ENCODE assay signal across 27 cellular contexts in genomic region chr11:69569306-69570200, GRCh38.
"Had no signal": no experiment of that assay in that cellular context is flagged by ENCODE, and none has a peak within 500 bp of the region (broad histone marks: within the 10 kb centered on the region; RNA-seq: fewer than 3 reads in every experiment).

No MANE protein-coding gene starts in this region.

- ATAC-seq: activated CD8-positive, alpha-beta memory T cell treated with anti-CD3 and anti-CD28 coated beads, Interleukin-2, amount 10 ng/mL, durations not matched to agents 7 days and 5 days; activated naive CD4-positive, alpha-beta T cell treated with anti-CD3 and anti-CD28 coated beads, Interleukin-2, amount 50 U/mL, for 72 hours; activated naive CD8-positive, alpha-beta T cell treated with anti-CD3 and anti-CD28 coated beads, Interleukin-2, amount 50 U/mL, for 24 hours; body of pancreas; T-helper 17 cell had no signal

- H3K36me3 ChIP-seq: ascending aorta, Peyer's patch had no signal

- H3K9me3 ChIP-seq: ascending aorta, body of pancreas, Peyer's patch had no signal

- H3K27ac ChIP-seq: ascending aorta, body of pancreas, Peyer's patch had no signal

- H3K4me3 ChIP-seq: ascending aorta, body of pancreas, Peyer's patch had no signal

- H3K27me3 ChIP-seq: ascending aorta, body of pancreas, Peyer's patch had no signal

- DNase-seq: activated B cell treated with CpG ODN at 0.5 μM for 24 hours; activated CD4-positive, alpha-beta T cell treated with anti-CD3 and anti-CD28 coated beads for 1 hour; activated CD4-positive, alpha-beta T cell treated with anti-CD3 and anti-CD28 coated beads, Interleukin-2, amount 10 ng/mL, durations not matched to agents 24 days and 14 days; activated CD4-positive, alpha-beta T cell treated with anti-CD3 and anti-CD28 coated beads, Interleukin-2, amount 50 U/mL, for 48 hours; activated CD8-positive, alpha-beta memory T cell treated with anti-CD3 and anti-CD28 coated beads, Interleukin-2, amount 10 ng/mL, durations not matched to agents 7 days and 5 days; activated effector memory CD4-positive, alpha-beta T cell treated with Interleukin-2 at 50 U/mL for 16 hours; activated naive CD4-positive, alpha-beta T cell treated with Interleukin-2 at 50 U/mL for 16 hours; activated naive CD8-positive, alpha-beta T cell treated with anti-CD3 and anti-CD28 coated beads, Interleukin-2, amount 50 U/mL, for 24 hours; activated T-cell treated with anti-CD3 and anti-CD28 coated beads, Interleukin-2, amount 50 U/mL, for 24 hours; amniotic stem cell; body of pancreas; Kasumi-1; KBM-7; NCI-H1048; NCI-H146; NCI-H187 treated with DMSO at 0.1 percent for 48 hours; NCI-H2171; NCI-H226; NCI-H69; NK-92 treated with Interleukin-12 subunit alpha and Interleukin-12 subunit beta, amount 100 ng/mL, for 24 hours; OCI-M1; Peyer's patch; SIG-M5; T-helper 17 cell; T-helper 9 cell had no signal

- H3K4me1 ChIP-seq: ascending aorta, body of pancreas, Peyer's patch had no signal
